In the genomic region with DNA sequence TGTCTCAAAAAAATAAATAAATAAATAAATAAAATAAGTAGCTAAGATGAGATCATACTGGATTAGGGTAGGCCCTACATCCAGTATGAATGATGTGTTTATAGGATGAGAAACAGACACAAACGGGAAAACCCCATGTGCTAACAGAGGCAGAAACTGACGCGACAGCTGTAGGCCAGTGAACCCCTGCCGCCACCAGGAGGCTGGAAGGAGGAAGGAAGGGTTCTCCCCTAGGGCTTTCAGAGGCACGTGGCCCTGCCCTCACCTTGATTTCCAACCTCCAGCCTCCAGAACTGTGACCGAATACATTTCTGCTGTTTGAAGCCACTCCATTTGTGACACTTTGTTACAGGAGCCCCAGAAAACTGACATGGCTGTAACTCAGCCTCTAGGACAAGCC, we compare ENCODE assay signal across 1 cellular context.
A peak's percentile ranks its signal among the peaks of the same experiment; 100 is the strongest.
TF ChIP-seq lines count a peak whose summit lies in the region.

No MANE protein-coding gene starts in this region.

TF ChIP-seq in K562, 482 proteins besides CTCF, POLR2A, EP300 and RAD21 (continues in another document):
- TF ChIP-seq, protein P1, sequence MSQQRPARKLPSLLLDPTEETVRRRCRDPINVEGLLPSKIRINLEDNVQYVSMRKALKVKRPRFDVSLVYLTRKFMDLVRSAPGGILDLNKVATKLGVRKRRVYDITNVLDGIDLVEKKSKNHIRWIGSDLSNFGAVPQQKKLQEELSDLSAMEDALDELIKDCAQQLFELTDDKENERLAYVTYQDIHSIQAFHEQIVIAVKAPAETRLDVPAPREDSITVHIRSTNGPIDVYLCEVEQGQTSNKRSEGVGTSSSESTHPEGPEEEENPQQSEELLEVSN (IDR thresholded peaks at IDR 0.05; ENCODE audit: borderline replicate concordance in 1 of 2, extremely low read depth in 1 of 2, insufficient read depth in 1 of 2, insufficient read length in 1 of 2, low read depth in 1 of 2, low read length in 1 of 2, poor library complexity in 1 of 2, severe bottlenecking in 1 of 2) = peak; percentile 47 to 85
- TF ChIP-seq NCOA6 (IDR thresholded peaks at IDR 0.05) (no peak), CREB1 (IDR thresholded peaks at IDR 0.05) (no peak), CREB1 (CRISPR knock-in tag; IDR thresholded peaks at IDR 0.05) (no peak), KLF6 (CRISPR knock-in tag; IDR thresholded peaks at IDR 0.05; ENCODE audit: borderline replicate concordance) (no peak), MCM7 (IDR thresholded peaks at IDR 0.05) (no peak), ZNF165 (CRISPR knock-in tag; IDR thresholded peaks at IDR 0.05; ENCODE audit: borderline replicate concordance) (no peak), THRAP3 (IDR thresholded peaks at IDR 0.05; ENCODE audit: borderline replicate concordance) (no peak), MYC (IDR thresholded peaks at IDR 0.05; ENCODE audit: low read depth, low read length) (peak; percentile 69; the same call in 1 of the 2 replicates), MYC (CRISPR knock-in tag; IDR thresholded peaks at IDR 0.05; ENCODE audit: borderline replicate concordance, low read depth) (no peak), TEAD2 (tag; IDR thresholded peaks at IDR 0.05) (no peak), GTF2E2 (tag; IDR thresholded peaks at IDR 0.05) (no peak), ZNF12 (CRISPR knock-in tag; IDR thresholded peaks at IDR 0.05) (no peak), RBBP5 (IDR thresholded peaks at IDR 0.05; ENCODE audit: borderline replicate concordance, insufficient read depth, low read length, poor library complexity, severe bottlenecking) (no peak), SNIP1 (IDR thresholded peaks at IDR 0.05; ENCODE audit: low read depth) (no peak), ZNF316 (IDR thresholded peaks at IDR 0.05) (no peak), MAFG (tag; conservative IDR thresholded peaks at IDR 0.05) (no peak), BHLHE40 (IDR thresholded peaks at IDR 0.05; ENCODE audit: low read length) (peak; percentile 65), ZNF354B (CRISPR knock-in tag; IDR thresholded peaks at IDR 0.05) (no peak), TCF7 (IDR thresholded peaks at IDR 0.05; ENCODE audit: borderline replicate concordance) (no peak)
- TF ChIP-seq, protein P2, sequence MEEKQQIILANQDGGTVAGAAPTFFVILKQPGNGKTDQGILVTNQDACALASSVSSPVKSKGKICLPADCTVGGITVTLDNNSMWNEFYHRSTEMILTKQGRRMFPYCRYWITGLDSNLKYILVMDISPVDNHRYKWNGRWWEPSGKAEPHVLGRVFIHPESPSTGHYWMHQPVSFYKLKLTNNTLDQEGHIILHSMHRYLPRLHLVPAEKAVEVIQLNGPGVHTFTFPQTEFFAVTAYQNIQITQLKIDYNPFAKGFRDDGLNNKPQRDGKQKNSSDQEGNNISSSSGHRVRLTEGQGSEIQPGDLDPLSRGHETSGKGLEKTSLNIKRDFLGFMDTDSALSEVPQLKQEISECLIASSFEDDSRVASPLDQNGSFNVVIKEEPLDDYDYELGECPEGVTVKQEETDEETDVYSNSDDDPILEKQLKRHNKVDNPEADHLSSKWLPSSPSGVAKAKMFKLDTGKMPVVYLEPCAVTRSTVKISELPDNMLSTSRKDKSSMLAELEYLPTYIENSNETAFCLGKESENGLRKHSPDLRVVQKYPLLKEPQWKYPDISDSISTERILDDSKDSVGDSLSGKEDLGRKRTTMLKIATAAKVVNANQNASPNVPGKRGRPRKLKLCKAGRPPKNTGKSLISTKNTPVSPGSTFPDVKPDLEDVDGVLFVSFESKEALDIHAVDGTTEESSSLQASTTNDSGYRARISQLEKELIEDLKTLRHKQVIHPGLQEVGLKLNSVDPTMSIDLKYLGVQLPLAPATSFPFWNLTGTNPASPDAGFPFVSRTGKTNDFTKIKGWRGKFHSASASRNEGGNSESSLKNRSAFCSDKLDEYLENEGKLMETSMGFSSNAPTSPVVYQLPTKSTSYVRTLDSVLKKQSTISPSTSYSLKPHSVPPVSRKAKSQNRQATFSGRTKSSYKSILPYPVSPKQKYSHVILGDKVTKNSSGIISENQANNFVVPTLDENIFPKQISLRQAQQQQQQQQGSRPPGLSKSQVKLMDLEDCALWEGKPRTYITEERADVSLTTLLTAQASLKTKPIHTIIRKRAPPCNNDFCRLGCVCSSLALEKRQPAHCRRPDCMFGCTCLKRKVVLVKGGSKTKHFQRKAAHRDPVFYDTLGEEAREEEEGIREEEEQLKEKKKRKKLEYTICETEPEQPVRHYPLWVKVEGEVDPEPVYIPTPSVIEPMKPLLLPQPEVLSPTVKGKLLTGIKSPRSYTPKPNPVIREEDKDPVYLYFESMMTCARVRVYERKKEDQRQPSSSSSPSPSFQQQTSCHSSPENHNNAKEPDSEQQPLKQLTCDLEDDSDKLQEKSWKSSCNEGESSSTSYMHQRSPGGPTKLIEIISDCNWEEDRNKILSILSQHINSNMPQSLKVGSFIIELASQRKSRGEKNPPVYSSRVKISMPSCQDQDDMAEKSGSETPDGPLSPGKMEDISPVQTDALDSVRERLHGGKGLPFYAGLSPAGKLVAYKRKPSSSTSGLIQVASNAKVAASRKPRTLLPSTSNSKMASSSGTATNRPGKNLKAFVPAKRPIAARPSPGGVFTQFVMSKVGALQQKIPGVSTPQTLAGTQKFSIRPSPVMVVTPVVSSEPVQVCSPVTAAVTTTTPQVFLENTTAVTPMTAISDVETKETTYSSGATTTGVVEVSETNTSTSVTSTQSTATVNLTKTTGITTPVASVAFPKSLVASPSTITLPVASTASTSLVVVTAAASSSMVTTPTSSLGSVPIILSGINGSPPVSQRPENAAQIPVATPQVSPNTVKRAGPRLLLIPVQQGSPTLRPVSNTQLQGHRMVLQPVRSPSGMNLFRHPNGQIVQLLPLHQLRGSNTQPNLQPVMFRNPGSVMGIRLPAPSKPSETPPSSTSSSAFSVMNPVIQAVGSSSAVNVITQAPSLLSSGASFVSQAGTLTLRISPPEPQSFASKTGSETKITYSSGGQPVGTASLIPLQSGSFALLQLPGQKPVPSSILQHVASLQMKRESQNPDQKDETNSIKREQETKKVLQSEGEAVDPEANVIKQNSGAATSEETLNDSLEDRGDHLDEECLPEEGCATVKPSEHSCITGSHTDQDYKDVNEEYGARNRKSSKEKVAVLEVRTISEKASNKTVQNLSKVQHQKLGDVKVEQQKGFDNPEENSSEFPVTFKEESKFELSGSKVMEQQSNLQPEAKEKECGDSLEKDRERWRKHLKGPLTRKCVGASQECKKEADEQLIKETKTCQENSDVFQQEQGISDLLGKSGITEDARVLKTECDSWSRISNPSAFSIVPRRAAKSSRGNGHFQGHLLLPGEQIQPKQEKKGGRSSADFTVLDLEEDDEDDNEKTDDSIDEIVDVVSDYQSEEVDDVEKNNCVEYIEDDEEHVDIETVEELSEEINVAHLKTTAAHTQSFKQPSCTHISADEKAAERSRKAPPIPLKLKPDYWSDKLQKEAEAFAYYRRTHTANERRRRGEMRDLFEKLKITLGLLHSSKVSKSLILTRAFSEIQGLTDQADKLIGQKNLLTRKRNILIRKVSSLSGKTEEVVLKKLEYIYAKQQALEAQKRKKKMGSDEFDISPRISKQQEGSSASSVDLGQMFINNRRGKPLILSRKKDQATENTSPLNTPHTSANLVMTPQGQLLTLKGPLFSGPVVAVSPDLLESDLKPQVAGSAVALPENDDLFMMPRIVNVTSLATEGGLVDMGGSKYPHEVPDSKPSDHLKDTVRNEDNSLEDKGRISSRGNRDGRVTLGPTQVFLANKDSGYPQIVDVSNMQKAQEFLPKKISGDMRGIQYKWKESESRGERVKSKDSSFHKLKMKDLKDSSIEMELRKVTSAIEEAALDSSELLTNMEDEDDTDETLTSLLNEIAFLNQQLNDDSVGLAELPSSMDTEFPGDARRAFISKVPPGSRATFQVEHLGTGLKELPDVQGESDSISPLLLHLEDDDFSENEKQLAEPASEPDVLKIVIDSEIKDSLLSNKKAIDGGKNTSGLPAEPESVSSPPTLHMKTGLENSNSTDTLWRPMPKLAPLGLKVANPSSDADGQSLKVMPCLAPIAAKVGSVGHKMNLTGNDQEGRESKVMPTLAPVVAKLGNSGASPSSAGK (IDR thresholded peaks at IDR 0.05) = peak; percentile 53; the same call in 1 of the 2 replicates
- TF ChIP-seq, protein P3, sequence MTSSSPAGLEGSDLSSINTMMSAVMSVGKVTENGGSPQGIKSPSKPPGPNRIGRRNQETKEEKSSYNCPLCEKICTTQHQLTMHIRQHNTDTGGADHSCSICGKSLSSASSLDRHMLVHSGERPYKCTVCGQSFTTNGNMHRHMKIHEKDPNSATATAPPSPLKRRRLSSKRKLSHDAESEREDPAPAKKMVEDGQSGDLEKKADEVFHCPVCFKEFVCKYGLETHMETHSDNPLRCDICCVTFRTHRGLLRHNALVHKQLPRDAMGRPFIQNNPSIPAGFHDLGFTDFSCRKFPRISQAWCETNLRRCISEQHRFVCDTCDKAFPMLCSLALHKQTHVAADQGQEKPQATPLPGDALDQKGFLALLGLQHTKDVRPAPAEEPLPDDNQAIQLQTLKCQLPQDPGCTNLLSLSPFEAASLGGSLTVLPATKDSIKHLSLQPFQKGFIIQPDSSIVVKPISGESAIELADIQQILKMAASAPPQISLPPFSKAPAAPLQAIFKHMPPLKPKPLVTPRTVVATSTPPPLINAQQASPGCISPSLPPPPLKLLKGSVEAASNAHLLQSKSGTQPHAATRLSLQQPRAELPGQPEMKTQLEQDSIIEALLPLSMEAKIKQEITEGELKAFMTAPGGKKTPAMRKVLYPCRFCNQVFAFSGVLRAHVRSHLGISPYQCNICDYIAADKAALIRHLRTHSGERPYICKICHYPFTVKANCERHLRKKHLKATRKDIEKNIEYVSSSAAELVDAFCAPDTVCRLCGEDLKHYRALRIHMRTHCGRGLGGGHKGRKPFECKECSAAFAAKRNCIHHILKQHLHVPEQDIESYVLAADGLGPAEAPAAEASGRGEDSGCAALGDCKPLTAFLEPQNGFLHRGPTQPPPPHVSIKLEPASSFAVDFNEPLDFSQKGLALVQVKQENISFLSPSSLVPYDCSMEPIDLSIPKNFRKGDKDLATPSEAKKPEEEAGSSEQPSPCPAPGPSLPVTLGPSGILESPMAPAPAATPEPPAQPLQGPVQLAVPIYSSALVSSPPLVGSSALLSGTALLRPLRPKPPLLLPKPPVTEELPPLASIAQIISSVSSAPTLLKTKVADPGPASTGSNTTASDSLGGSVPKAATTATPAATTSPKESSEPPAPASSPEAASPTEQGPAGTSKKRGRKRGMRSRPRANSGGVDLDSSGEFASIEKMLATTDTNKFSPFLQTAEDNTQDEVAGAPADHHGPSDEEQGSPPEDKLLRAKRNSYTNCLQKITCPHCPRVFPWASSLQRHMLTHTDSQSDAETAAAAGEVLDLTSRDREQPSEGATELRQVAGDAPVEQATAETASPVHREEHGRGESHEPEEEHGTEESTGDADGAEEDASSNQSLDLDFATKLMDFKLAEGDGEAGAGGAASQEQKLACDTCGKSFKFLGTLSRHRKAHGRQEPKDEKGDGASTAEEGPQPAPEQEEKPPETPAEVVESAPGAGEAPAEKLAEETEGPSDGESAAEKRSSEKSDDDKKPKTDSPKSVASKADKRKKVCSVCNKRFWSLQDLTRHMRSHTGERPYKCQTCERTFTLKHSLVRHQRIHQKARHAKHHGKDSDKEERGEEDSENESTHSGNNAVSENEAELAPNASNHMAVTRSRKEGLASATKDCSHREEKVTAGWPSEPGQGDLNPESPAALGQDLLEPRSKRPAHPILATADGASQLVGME (CRISPR knock-in tag; IDR thresholded peaks at IDR 0.05) = no peak
- TF ChIP-seq, protein P4, sequence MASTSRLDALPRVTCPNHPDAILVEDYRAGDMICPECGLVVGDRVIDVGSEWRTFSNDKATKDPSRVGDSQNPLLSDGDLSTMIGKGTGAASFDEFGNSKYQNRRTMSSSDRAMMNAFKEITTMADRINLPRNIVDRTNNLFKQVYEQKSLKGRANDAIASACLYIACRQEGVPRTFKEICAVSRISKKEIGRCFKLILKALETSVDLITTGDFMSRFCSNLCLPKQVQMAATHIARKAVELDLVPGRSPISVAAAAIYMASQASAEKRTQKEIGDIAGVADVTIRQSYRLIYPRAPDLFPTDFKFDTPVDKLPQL (IDR thresholded peaks at IDR 0.05; ENCODE audit: extremely low read depth, insufficient read length) = no peak
- TF ChIP-seq, protein P5, sequence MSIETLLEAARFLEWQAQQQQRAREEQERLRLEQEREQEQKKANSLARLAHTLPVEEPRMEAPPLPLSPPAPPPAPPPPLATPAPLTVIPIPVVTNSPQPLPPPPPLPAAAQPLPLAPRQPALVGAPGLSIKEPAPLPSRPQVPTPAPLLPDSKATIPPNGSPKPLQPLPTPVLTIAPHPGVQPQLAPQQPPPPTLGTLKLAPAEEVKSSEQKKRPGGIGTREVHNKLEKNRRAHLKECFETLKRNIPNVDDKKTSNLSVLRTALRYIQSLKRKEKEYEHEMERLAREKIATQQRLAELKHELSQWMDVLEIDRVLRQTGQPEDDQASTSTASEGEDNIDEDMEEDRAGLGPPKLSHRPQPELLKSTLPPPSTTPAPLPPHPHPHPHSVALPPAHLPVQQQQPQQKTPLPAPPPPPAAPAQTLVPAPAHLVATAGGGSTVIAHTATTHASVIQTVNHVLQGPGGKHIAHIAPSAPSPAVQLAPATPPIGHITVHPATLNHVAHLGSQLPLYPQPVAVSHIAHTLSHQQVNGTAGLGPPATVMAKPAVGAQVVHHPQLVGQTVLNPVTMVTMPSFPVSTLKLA (conservative IDR thresholded peaks at IDR 0.05) = 0 out of 4 replicates have a peak, but pooled peaks of 1 of the 2 experiments have one; percentile 23
- TF ChIP-seq, protein P6, sequence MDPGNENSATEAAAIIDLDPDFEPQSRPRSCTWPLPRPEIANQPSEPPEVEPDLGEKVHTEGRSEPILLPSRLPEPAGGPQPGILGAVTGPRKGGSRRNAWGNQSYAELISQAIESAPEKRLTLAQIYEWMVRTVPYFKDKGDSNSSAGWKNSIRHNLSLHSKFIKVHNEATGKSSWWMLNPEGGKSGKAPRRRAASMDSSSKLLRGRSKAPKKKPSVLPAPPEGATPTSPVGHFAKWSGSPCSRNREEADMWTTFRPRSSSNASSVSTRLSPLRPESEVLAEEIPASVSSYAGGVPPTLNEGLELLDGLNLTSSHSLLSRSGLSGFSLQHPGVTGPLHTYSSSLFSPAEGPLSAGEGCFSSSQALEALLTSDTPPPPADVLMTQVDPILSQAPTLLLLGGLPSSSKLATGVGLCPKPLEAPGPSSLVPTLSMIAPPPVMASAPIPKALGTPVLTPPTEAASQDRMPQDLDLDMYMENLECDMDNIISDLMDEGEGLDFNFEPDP (CRISPR knock-in tag; IDR thresholded peaks at IDR 0.05) = no peak
- TF ChIP-seq, protein P7, sequence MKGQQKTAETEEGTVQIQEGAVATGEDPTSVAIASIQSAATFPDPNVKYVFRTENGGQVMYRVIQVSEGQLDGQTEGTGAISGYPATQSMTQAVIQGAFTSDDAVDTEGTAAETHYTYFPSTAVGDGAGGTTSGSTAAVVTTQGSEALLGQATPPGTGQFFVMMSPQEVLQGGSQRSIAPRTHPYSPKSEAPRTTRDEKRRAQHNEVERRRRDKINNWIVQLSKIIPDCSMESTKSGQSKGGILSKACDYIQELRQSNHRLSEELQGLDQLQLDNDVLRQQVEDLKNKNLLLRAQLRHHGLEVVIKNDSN (CRISPR knock-in tag; IDR thresholded peaks at IDR 0.05) = peak; percentile 81
- TF ChIP-seq, protein P8, sequence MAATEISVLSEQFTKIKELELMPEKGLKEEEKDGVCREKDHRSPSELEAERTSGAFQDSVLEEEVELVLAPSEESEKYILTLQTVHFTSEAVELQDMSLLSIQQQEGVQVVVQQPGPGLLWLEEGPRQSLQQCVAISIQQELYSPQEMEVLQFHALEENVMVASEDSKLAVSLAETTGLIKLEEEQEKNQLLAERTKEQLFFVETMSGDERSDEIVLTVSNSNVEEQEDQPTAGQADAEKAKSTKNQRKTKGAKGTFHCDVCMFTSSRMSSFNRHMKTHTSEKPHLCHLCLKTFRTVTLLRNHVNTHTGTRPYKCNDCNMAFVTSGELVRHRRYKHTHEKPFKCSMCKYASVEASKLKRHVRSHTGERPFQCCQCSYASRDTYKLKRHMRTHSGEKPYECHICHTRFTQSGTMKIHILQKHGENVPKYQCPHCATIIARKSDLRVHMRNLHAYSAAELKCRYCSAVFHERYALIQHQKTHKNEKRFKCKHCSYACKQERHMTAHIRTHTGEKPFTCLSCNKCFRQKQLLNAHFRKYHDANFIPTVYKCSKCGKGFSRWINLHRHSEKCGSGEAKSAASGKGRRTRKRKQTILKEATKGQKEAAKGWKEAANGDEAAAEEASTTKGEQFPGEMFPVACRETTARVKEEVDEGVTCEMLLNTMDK (IDR thresholded peaks at IDR 0.05; ENCODE audit: borderline replicate concordance, insufficient read depth, low read depth, low read length, poor library complexity, severe bottlenecking) = peak; percentile 53
